1 cellular context compared by ENCODE assay signal in the genomic region with DNA sequence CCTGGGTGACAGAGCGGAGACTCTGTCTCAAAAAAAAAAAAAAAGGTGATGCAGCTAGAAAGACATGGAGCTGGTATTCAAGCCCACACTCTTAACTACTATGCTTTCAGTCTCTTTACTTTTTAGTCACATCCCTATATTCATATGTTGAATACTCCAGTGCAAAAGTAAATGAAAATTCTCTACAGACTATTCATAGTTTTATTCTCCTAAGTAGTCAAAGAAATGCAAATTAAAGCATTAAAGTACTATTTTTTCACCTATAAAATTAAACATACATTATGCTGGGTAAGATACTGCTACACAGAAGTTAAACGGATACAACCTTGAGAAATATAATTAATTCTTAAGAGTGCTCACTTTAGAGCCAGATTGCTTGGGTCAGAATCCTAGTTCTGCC.
TF ChIP-seq lines count a peak whose summit lies in the region.

No MANE protein-coding gene starts in this region.

TF ChIP-seq in WTC11, 78 proteins besides CTCF, POLR2A, EP300 and RAD21 (continued from another document):
- TF ChIP-seq, protein P1, sequence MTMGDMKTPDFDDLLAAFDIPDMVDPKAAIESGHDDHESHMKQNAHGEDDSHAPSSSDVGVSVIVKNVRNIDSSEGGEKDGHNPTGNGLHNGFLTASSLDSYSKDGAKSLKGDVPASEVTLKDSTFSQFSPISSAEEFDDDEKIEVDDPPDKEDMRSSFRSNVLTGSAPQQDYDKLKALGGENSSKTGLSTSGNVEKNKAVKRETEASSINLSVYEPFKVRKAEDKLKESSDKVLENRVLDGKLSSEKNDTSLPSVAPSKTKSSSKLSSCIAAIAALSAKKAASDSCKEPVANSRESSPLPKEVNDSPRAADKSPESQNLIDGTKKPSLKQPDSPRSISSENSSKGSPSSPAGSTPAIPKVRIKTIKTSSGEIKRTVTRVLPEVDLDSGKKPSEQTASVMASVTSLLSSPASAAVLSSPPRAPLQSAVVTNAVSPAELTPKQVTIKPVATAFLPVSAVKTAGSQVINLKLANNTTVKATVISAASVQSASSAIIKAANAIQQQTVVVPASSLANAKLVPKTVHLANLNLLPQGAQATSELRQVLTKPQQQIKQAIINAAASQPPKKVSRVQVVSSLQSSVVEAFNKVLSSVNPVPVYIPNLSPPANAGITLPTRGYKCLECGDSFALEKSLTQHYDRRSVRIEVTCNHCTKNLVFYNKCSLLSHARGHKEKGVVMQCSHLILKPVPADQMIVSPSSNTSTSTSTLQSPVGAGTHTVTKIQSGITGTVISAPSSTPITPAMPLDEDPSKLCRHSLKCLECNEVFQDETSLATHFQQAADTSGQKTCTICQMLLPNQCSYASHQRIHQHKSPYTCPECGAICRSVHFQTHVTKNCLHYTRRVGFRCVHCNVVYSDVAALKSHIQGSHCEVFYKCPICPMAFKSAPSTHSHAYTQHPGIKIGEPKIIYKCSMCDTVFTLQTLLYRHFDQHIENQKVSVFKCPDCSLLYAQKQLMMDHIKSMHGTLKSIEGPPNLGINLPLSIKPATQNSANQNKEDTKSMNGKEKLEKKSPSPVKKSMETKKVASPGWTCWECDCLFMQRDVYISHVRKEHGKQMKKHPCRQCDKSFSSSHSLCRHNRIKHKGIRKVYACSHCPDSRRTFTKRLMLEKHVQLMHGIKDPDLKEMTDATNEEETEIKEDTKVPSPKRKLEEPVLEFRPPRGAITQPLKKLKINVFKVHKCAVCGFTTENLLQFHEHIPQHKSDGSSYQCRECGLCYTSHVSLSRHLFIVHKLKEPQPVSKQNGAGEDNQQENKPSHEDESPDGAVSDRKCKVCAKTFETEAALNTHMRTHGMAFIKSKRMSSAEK (CRISPR knock-in tag; IDR thresholded peaks at IDR 0.05; ENCODE audit: borderline replicate concordance): no peak
- TF ChIP-seq FOXK1 (CRISPR knock-in tag; IDR thresholded peaks at IDR 0.05) (no peak), ZNF416 (CRISPR knock-in tag; IDR thresholded peaks at IDR 0.05) (no peak)
